ENCODE assay signal across 33 cellular contexts in genomic region chr1:47399841-47400144, GRCh38. TPM values are rescaled to one million over a fixed set of nuclear protein-coding genes. Genes with fewer than 3 reads are reported as not detected.
"Had no signal": no experiment of that assay in that cellular context is flagged by ENCODE, and none has a peak within 500 bp of the region (broad histone marks: within the 10 kb centered on the region; RNA-seq: fewer than 3 reads in every experiment).

No MANE protein-coding gene starts in this region.

- H3K27me3 ChIP-seq: ascending aorta, brain microvascular endothelial cell had no signal

- ATAC-seq: activated CD4-positive, CD25-positive, alpha-beta regulatory T cell treated with anti-CD3 and anti-CD28 coated beads, Interleukin-2, amount 50 U/mL, for 24 hours; activated CD8-positive, alpha-beta memory T cell treated with anti-CD3 and anti-CD28 coated beads, Interleukin-2, amount 10 ng/mL, durations not matched to agents 7 days and 5 days; activated CD8-positive, alpha-beta T cell treated with anti-CD3 and anti-CD28 coated beads for 36 hours; activated naive CD4-positive, alpha-beta T cell treated with anti-CD3 and anti-CD28 coated beads, Interleukin-2, amount 50 U/mL, for 72 hours; activated T-cell treated with anti-CD3 and anti-CD28 coated beads, Interleukin-2, amount 50 U/mL, for 72 hours; effector memory CD8-positive, alpha-beta T cell; foreskin keratinocyte; gastrocnemius medialis; heart left ventricle; WTC11 had no signal

- H3K4me3 ChIP-seq: ascending aorta, coronary artery, esophagus muscularis mucosa, gastrocnemius medialis, heart left ventricle had no signal

- H3K9me3 ChIP-seq: ascending aorta, esophagus muscularis mucosa, gastrocnemius medialis, heart left ventricle had no signal

- H3K4me1 ChIP-seq: ascending aorta, esophagus muscularis mucosa, foreskin keratinocyte, gastrocnemius medialis, heart left ventricle had no signal

- H3K36me3 ChIP-seq: ascending aorta, brain microvascular endothelial cell, esophagus muscularis mucosa, gastrocnemius medialis, heart left ventricle had no signal

- DNase-seq: activated CD4-positive, alpha-beta T cell treated with anti-CD3 and anti-CD28 coated beads for 48 hours; activated CD4-positive, alpha-beta T cell treated with anti-CD3 and anti-CD28 coated beads, Interleukin-2, amount 50 U/mL, for 1 hour; activated CD4-positive, alpha-beta T cell treated with anti-CD3 and anti-CD28 coated beads, Interleukin-2, amount 50 U/mL, for 48 hours; activated CD8-positive, alpha-beta memory T cell treated with anti-CD3 and anti-CD28 coated beads, Interleukin-2, amount 10 ng/mL, durations not matched to agents 7 days and 5 days; activated CD8-positive, alpha-beta memory T cell treated with anti-CD3 and anti-CD28 coated beads, Interleukin-2, amount 50 U/mL, for 48 hours; activated CD8-positive, alpha-beta T cell treated with anti-CD3 and anti-CD28 coated beads for 36 hours; activated gamma-delta T cell; activated naive CD4-positive, alpha-beta T cell; activated naive CD4-positive, alpha-beta T cell treated with anti-CD3 and anti-CD28 coated beads, Interleukin-2, amount 10 ng/mL, durations not matched to agents 7 days and 5 days; activated naive CD8-positive, alpha-beta T cell treated with anti-CD3 and anti-CD28 coated beads, Interleukin-2, amount 10 ng/mL, durations not matched to agents 7 days and 5 days; activated T-cell treated with anti-CD3 and anti-CD28 coated beads for 4 hours; activated T-cell treated with anti-CD3 and anti-CD28 coated beads, Interleukin-2, amount 50 U/mL, for 24 hours; activated T-cell treated with anti-CD3 and anti-CD28 coated beads, Interleukin-2, amount 50 U/mL, for 72 hours; brain microvascular endothelial cell; effector CD4-positive, alpha-beta T cell; effector memory CD8-positive, alpha-beta T cell; erythroblast; foreskin keratinocyte; gastrocnemius medialis; glutamatergic neuron; heart left ventricle; T-helper 2 cell had no signal

- H3K27ac ChIP-seq: ascending aorta, brain microvascular endothelial cell, coronary artery, esophagus muscularis mucosa, foreskin keratinocyte, gastrocnemius medialis, heart left ventricle had no signal

RNA-seq across cellular contexts. Expression of gene FOXE3, which starts 16.3 kb away (rescaled TPM):
- total RNA-seq: activated CD8-positive, alpha-beta memory T cell treated with anti-CD3 and anti-CD28 coated beads for 36 hours; activated CD8-positive, alpha-beta memory T cell treated with anti-CD3 and anti-CD28 coated beads, Interleukin-2, amount 10 ng/mL, durations not matched to agents 7 days and 5 days; activated CD8-positive, alpha-beta T cell treated with anti-CD3 and anti-CD28 coated beads for 36 hours; activated naive CD4-positive, alpha-beta T cell treated with anti-CD3 and anti-CD28 coated beads, Interleukin-2, amount 50 U/mL, for 72 hours; activated naive CD8-positive, alpha-beta T cell treated with anti-CD3 and anti-CD28 coated beads, Interleukin-2, amount 10 ng/mL, durations not matched to agents 7 days and 5 days; activated T-cell treated with anti-CD3 and anti-CD28 coated beads, Interleukin-2, amount 50 U/mL, for 72 hours; ascending aorta; bronchial epithelial cell; cardiac septum; cerebellum; esophagus muscularis mucosa; foreskin keratinocyte; gastrocnemius medialis; heart left ventricle; T-helper 1 cell treated with Interleukin-12 subunit alpha and Interleukin-12 subunit beta and Interleukin-4 antibody, amounts not matched to agents 30 ng/mL and 1 ng/mL, for 36 hours; WTC11 had no signal

RNA-seq across cellular contexts. Expression of gene FOXD2, which starts 38.1 kb away (rescaled TPM):
- total RNA-seq: bronchial epithelial cell had no signal
